In genomic region chr17:4600563-4600962, GRCh38 we compare ENCODE assay signal across 11 cellular contexts. TPM values are rescaled to one million over a fixed set of nuclear protein-coding genes. Genes with fewer than 3 reads are reported as not detected.
DNase-seq lines count a peak whose midpoint lies in the region; ATAC-seq and TF ChIP-seq lines count a peak whose summit lies in the region.
"Had no signal": no experiment of that assay in that cellular context is flagged by ENCODE, and none has a peak within 500 bp of the region (broad histone marks: within the 10 kb centered on the region; RNA-seq: fewer than 3 reads in every experiment).

No MANE protein-coding gene starts in this region.

- H3K9me3 ChIP-seq in HUES48 (ENCODE audit: control insufficient read depth, insufficient read depth, low read length) (no peaks in the 10 kb centered on the region), mesodermal cell (ENCODE audit: control insufficient read depth, low read length) (no peaks in the 10 kb centered on the region), PC-3 (ENCODE audit: low read length) (no peaks in the 10 kb centered on the region)

- H3K27ac ChIP-seq in HUES48 (ENCODE audit: low read depth, low read length): peak overlapping the region; percentile 69
- H3K27ac ChIP-seq in mesodermal cell (ENCODE audit: low read depth, low read length, severe bottlenecking): peak overlapping the region; percentile 76
- no peak overlapping the region for H3K27ac ChIP-seq in PC-3 (ENCODE audit: low read length)
- H3K27ac ChIP-seq: C4-2B had no signal

- CTCF ChIA-PET in PC-3 (lab: Charles Lee): no interaction called here

- no peaks in the 10 kb centered on the region for H4K20me1 ChIP-seq in PC-3 (ENCODE audit: low read length)

- H3K4me1 ChIP-seq in HUES48 (ENCODE audit: control insufficient read depth, insufficient read depth, low read length) (peaks cover 20% of the 10 kb centered on the region), mesodermal cell (ENCODE audit: control insufficient read depth, insufficient read depth, low read length, poor library complexity, severe bottlenecking) (peaks cover 22% of the 10 kb centered on the region), PC-3 (ENCODE audit: insufficient read depth, low read length) (no peaks in the 10 kb centered on the region)

- DNase-seq in amniotic epithelial cell (ENCODE audit: low read depth) (peak; percentile 27), PC-3 (no peak)
- DNase-seq: activated T-cell treated with anti-CD3 and anti-CD28 coated beads, Interleukin-2, amount 50 U/mL, for 4 hours; hypothalamus; SIG-M5 had no signal

- intact Hi-C loops in PC-3 (cut with micrococcal nuclease): no loop called here

- no peaks in the 10 kb centered on the region for H3K79me2 ChIP-seq in PC-3 (ENCODE audit: low read length)

- H3K36me3 ChIP-seq in HUES48 (ENCODE audit: control insufficient read depth, insufficient read depth, low read length): no peaks in the 10 kb centered on the region
- no peaks in the 10 kb centered on the region for H3K36me3 ChIP-seq in mesodermal cell (ENCODE audit: control insufficient read depth, insufficient read depth, low read length)
- no peaks in the 10 kb centered on the region for H3K36me3 ChIP-seq in PC-3 (ENCODE audit: low read depth, low read length)

- no peak overlapping the region for H2AFZ ChIP-seq in PC-3 (ENCODE audit: low read length)

- no peak overlapping the region for H3K9ac ChIP-seq in HUES48 (ENCODE audit: low read depth, low read length)
- no peak overlapping the region for H3K9ac ChIP-seq in PC-3 (ENCODE audit: low read length)

- H3K27me3 ChIP-seq in HUES48 (ENCODE audit: control insufficient read depth, insufficient read depth, low read length) (no peaks in the 10 kb centered on the region), PC-3 (ENCODE audit: low read length) (no peaks in the 10 kb centered on the region)

- POLR2A ChIA-PET in PC-3 (lab: Charles Lee; ENCODE audit: unreplicated experiment): no interaction called here

- no peak overlapping the region for H3K4me2 ChIP-seq in PC-3 (ENCODE audit: low read length)

- TF ChIP-seq CTCF in PC-3 (conservative IDR thresholded peaks at IDR 0.05; ENCODE audit: low read depth, low read length): no peak

- H3K4me3 ChIP-seq in HUES48 (ENCODE audit: low read depth, low read length): no peak overlapping the region
- H3K4me3 ChIP-seq in mesodermal cell (ENCODE audit: extremely low read depth, insufficient read depth, low read length, poor library complexity, severe bottlenecking): no peak overlapping the region
- H3K4me3 ChIP-seq in PC-3 (ENCODE audit: low read length): no peak overlapping the region

- no peaks in the 10 kb centered on the region for H3F3A ChIP-seq in PC-3 (ENCODE audit: low read length, unreplicated experiment)

- ATAC-seq in PC-3 (no peak), HG03354 (IDR thresholded peaks at IDR 0.05; ENCODE audit: poor library complexity, severe bottlenecking, unreplicated experiment) (no peak), HG02588 (IDR thresholded peaks at IDR 0.05; ENCODE audit: unreplicated experiment) (no peak)
- ATAC-seq: activated T-cell treated with anti-CD3 and anti-CD28 coated beads, Interleukin-2, amount 50 U/mL, for 4 hours had no signal

- no peaks in the 10 kb centered on the region for H3K9me2 ChIP-seq in PC-3 (replicated peaks; ENCODE audit: low read length)

- WGBS in mesodermal cell (ENCODE audit: insufficient coverage in 2 of 2), 2 experiments: 26 to 42% methylated on average over 9 to 12 of the region's 13 CpGs

- BruUV-seq in PC-3 (replicated peaks; lab: Mats Ljungman, UMichigan): no TSS peak

RNA-seq across cellular contexts. Expression of gene SMTNL2, which starts 16.2 kb away (rescaled TPM):
- 12.7 TPM for polyA plus RNA-seq in mesodermal cell (2013, experiment 1 of 2)
- 12.1 TPM for polyA plus RNA-seq in mesodermal cell (2013, experiment 2 of 2)
- not detected in 2 replicates for total RNA-seq in PC-3 (2014; rRNA removed)
- total RNA-seq: activated T-cell treated with anti-CD3 and anti-CD28 coated beads, Interleukin-2, amount 50 U/mL, for 4 hours; M059J had no signal

RNA-seq across cellular contexts. Expression of gene GGT6, which starts 40.2 kb away (rescaled TPM):
- polyA plus RNA-seq in mesodermal cell (2013, experiment 1 of 2): not detected
- not detected for polyA plus RNA-seq in mesodermal cell (2013, experiment 2 of 2)
- total RNA-seq in PC-3 (2014; rRNA removed): not detected in 2 replicates
- total RNA-seq: activated T-cell treated with anti-CD3 and anti-CD28 coated beads, Interleukin-2, amount 50 U/mL, for 4 hours; M059J had no signal

RNA-seq across cellular contexts. Expression of gene ALOX15, which starts 40.9 kb away (rescaled TPM):
- 4.2 TPM for polyA plus RNA-seq in mesodermal cell (2013, experiment 1 of 2)
- polyA plus RNA-seq in mesodermal cell (2013, experiment 2 of 2): 6.6 TPM
- total RNA-seq in PC-3 (2014; rRNA removed): 0.81 TPM in 1 of 2 replicates, not detected in the other
- total RNA-seq: activated T-cell treated with anti-CD3 and anti-CD28 coated beads, Interleukin-2, amount 50 U/mL, for 4 hours; M059J had no signal

RNA-seq across cellular contexts. Expression of gene MYBBP1A, which starts 45.4 kb away (rescaled TPM):
- 23.6 TPM for polyA plus RNA-seq in mesodermal cell (2013, experiment 1 of 2)
- polyA plus RNA-seq in mesodermal cell (2013, experiment 2 of 2): 19.7 TPM
- total RNA-seq in PC-3 (2014; rRNA removed): 155 and 171 TPM in 2 replicates
